1 cellular context compared by ENCODE assay signal in the genomic region with DNA sequence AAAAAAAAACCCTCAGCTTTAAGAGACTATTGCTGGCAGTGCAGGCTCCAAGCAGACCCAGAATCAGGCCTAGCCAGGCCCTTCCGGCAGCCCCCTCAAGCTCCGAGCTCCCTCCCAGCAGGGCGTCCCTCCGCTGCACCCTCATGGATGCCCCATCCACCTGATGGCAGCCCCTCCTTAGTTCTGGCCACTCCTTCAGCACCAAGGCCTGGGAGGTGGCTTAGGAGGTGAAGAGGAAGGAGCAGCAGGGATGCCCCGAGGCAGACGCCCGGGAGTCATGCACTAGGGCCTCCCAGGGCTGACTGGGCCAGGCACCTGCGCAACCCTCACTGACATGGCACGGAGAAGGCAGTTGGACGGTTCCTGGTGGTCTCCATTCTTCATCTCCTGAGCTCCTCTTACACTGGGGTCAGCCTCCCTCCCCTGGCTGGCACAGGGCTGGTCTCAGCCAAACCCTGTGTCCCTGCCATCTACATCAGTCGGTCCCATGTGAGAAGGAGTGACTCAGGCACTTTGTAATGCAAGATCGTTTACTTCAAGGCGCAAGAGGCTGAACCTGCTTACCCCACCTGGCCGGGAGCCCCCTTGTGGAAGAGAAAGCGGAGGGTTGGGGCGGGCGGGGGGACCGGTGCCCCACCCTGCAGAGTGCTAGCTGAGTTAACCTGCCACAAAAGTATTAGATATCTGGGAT.
TF ChIP-seq lines count a peak whose summit lies in the region.

No MANE protein-coding gene starts in this region.

TF ChIP-seq in H1, 55 proteins besides CTCF, POLR2A, EP300 and RAD21:
- TF ChIP-seq RNF2 (IDR thresholded peaks at IDR 0.05; ENCODE audit: borderline replicate concordance, low read depth, low read length, missing control alignments, poor library complexity, severe bottlenecking) = no peak
- no peak for TF ChIP-seq TAF7 (optimal IDR thresholded peaks at IDR 0.05; ENCODE audit: borderline replicate concordance, low read depth, low read length)
- no peak for TF ChIP-seq GTF2F1 (IDR thresholded peaks at IDR 0.05; ENCODE audit: borderline replicate concordance, low read depth, low read length)
- no peak for TF ChIP-seq GABPA (IDR thresholded peaks at IDR 0.05; ENCODE audit: borderline replicate concordance, insufficient read depth, low read length)
- TF ChIP-seq EZH2 (IDR thresholded peaks at IDR 0.05; ENCODE audit: low read depth, low read length, severe bottlenecking) = no peak
- TF ChIP-seq KDM4A (IDR thresholded peaks at IDR 0.05; ENCODE audit: low read depth, low read length, severe bottlenecking) = no peak
- no peak for TF ChIP-seq RBBP5 (IDR thresholded peaks at IDR 0.05; ENCODE audit: borderline replicate concordance, low read depth, low read length)
- TF ChIP-seq CBX8 (IDR thresholded peaks at IDR 0.05; ENCODE audit: borderline replicate concordance, low read depth, low read length) = no peak
- no peak for TF ChIP-seq TEAD4 (IDR thresholded peaks at IDR 0.05; ENCODE audit: low read depth, low read length)
- TF ChIP-seq NRF1 (IDR thresholded peaks at IDR 0.05; ENCODE audit: low read depth, low read length) = no peak
